In the genomic region with DNA sequence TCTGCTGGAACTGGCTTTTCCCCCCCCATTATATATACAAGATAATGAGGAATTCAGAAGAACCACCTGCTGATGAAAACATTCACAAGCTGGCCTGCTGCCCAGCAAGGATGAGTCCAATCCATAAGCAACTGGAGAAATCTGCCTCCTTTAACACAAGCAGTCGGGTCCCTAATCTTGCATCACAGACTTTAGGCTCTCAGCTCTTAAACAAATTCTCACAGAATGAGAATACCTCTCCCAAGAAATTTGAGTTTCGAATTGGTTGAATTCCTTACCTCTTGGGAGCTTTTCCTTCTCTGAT, we compare ENCODE assay signal across 15 cellular contexts. TPM values are rescaled to one million over a fixed set of nuclear protein-coding genes. Genes with fewer than 3 reads are reported as not detected.
DNase-seq lines count a peak whose midpoint lies in the region; TF ChIP-seq lines count a peak whose summit lies in the region.
"Had no signal": no experiment of that assay in that cellular context is flagged by ENCODE, and none has a peak within 500 bp of the region (broad histone marks: within the 10 kb centered on the region; RNA-seq: fewer than 3 reads in every experiment).

No MANE protein-coding gene starts in this region.

- CTCF ChIA-PET in MCF 10A (lab: Yijun Ruan, JAX) = interaction anchor here (0.8 to 9.8 kb wide), 2 partner anchors 42 to 745 kb away, joined by 3 to 276 read pairs; partner anchors contain the start of gene MTERF1
- CTCF ChIA-PET in mammary epithelial cell (lab: Charles Lee; ENCODE audit: low non-redundant PET) = interaction anchor here (0.7 kb wide), 1 partner anchor 594 kb away, joined by 5 read pairs; no protein-coding TSS in a partner anchor

- no peak overlapping the region for H3K4me3 Mint-ChIP-seq in MCF 10A (ENCODE audit: unreplicated experiment)
- H3K4me3 Mint-ChIP-seq: activated T-helper 17 cell treated with anti-CD3 and anti-CD28 coated beads, Interleukin-2, amount 50 U/mL, for 72 hours; B cell; neural progenitor cell had no signal

- H3K4me1 ChIP-seq in breast epithelium (no peaks in the 10 kb centered on the region), mammary epithelial cell (ENCODE audit: insufficient read depth, low read length) (peaks cover 14% of the 10 kb centered on the region), mesendoderm (ENCODE audit: control insufficient read depth, low read depth, low read length) (no peaks in the 10 kb centered on the region), MM.1S (ENCODE audit: low read length) (peaks cover 7% of the 10 kb centered on the region)

- no peak overlapping the region for H2BK5ac ChIP-seq in mesendoderm (ENCODE audit: low read length)

- H4K20me1 ChIP-seq in mammary epithelial cell (ENCODE audit: insufficient read depth, low read length) (no peaks in the 10 kb centered on the region), MM.1S (ENCODE audit: insufficient read depth, low read length) (no peaks in the 10 kb centered on the region)

- no peak overlapping the region for H4K5ac ChIP-seq in mesendoderm (ENCODE audit: low read length)

- H3K4me3 ChIP-seq in breast epithelium = no peak overlapping the region
- H3K4me3 ChIP-seq in mammary epithelial cell (replicated peaks in 1 of 3; ENCODE audit: insufficient read depth in 1 of 3, low read depth in 2 of 3, low read length in 3 of 3) = no peak overlapping the region
- H3K4me3 ChIP-seq in mesendoderm (ENCODE audit: low read length) = no peak overlapping the region
- no peak overlapping the region for H3K4me3 ChIP-seq in MM.1S (ENCODE audit: low read length)
- H3K4me3 ChIP-seq: neural progenitor cell had no signal

- no peaks in the 10 kb centered on the region for H3K79me2 ChIP-seq in mammary epithelial cell (ENCODE audit: insufficient read depth, low read length)
- H3K79me2 ChIP-seq in mesendoderm (ENCODE audit: control insufficient read depth, insufficient read depth, low read length) = no peaks in the 10 kb centered on the region
- H3K79me2 ChIP-seq in MM.1S (ENCODE audit: low read length) = no peaks in the 10 kb centered on the region

- H2BK120ac ChIP-seq in mesendoderm (ENCODE audit: low read depth, low read length) = no peak overlapping the region

- TF ChIP-seq CTCF in MCF 10A (IDR thresholded peaks at IDR 0.05; ENCODE audit: unreplicated experiment) (no peak), breast epithelium (IDR thresholded peaks at IDR 0.05) (no peak), mammary epithelial cell (conservative IDR thresholded peaks at IDR 0.05 in 1 of 2, IDR thresholded peaks at IDR 0.05 in 1 of 2; ENCODE audit: extremely low read depth in 1 of 2, insufficient read depth in 1 of 2, low read depth in 1 of 2, low read length in 2 of 2) (no peak), MM.1S (IDR thresholded peaks at IDR 0.05; ENCODE audit: low read length) (no peak)

- TF ChIP-seq POLR2A in breast epithelium (IDR thresholded peaks at IDR 0.05) = no peak

- H3K18ac ChIP-seq in mesendoderm (ENCODE audit: low read length) = no peak overlapping the region

- dilution Hi-C loops in mammary epithelial cell (cut with HindIII; ENCODE audit: low sequenced_read_pairs) = no loop called here

- DNase-seq in MCF 10A (ENCODE audit: unreplicated experiment) (peak; percentile 51), breast epithelium (ENCODE audit: low spot score in 2 of 2) (no peak), NCI-H2029 (lab: John Stamatoyannopoulos, UW) (peak; percentile 11), mammary epithelial cell (peak; percentile 58), mesendoderm (no peak), cortex of kidney (lab: John Stamatoyannopoulos, UW) (no peak), MM.1S (no peak)
- no peak for DNase-seq in activated CD8-positive, alpha-beta memory T cell treated with anti-CD3 and anti-CD28 coated beads for 24 hours
- DNase-seq: head of caudate nucleus, Kasumi-1 had no signal

- H3K56ac ChIP-seq in mesendoderm (ENCODE audit: low read length) = no peak overlapping the region

- H3K4ac ChIP-seq in mesendoderm (ENCODE audit: low read depth, low read length) = no peak overlapping the region

- H4K8ac ChIP-seq in mesendoderm (ENCODE audit: low read depth, low read length) = no peak overlapping the region

- no peaks in the 10 kb centered on the region for H3K79me1 ChIP-seq in mesendoderm (ENCODE audit: low read length)

- in situ Hi-C loops in mammary epithelial cell (cut with MboI; ENCODE audit: low sequenced_read_pairs in 2 of 2) = no loop called here

- H2AK5ac ChIP-seq in mesendoderm (ENCODE audit: low read length) = no peak overlapping the region

- peaks cover 5% of the 10 kb centered on the region for H3F3A ChIP-seq in MM.1S (ENCODE audit: insufficient read depth, low read length)

- intact Hi-C loops in MCF 10A (cut with micrococcal nuclease) (no loop called here), breast epithelium (cut with DNase I; ENCODE audit: low total_unique reads) (no loop called here), mammary epithelial cell (cut with micrococcal nuclease) (no loop called here)

- H3K9me3 ChIP-seq in breast epithelium = no peaks in the 10 kb centered on the region
- H3K9me3 ChIP-seq in mammary epithelial cell (replicated peaks; ENCODE audit: insufficient read depth, low read length) = no peaks in the 10 kb centered on the region
- no peaks in the 10 kb centered on the region for H3K9me3 ChIP-seq in MM.1S (replicated peaks; ENCODE audit: insufficient read depth, low read length)

- no peak overlapping the region for H2BK15ac ChIP-seq in mesendoderm (replicated peaks; ENCODE audit: low read depth)

- H3K27ac Mint-ChIP-seq in MCF 10A (ENCODE audit: low read depth, unreplicated experiment) = no peak overlapping the region
- H3K27ac Mint-ChIP-seq: activated T-helper 17 cell treated with anti-CD3 and anti-CD28 coated beads, Interleukin-2, amount 50 U/mL, for 72 hours; B cell; neural progenitor cell had no signal

- H3K36me3 ChIP-seq in breast epithelium (no peaks in the 10 kb centered on the region), mammary epithelial cell (ENCODE audit: insufficient read depth, low read length) (no peaks in the 10 kb centered on the region), mesendoderm (ENCODE audit: control insufficient read depth, insufficient read depth, low read length) (no peaks in the 10 kb centered on the region), MM.1S (replicated peaks; ENCODE audit: insufficient read depth, low read length) (no peaks in the 10 kb centered on the region)
- H3K36me3 ChIP-seq: neural progenitor cell had no signal

- H3K27me3 ChIP-seq in breast epithelium (no peaks in the 10 kb centered on the region), mammary epithelial cell (ENCODE audit: insufficient read depth, low read length) (no peaks in the 10 kb centered on the region), mesendoderm (ENCODE audit: insufficient read depth, low read length, poor library complexity) (no peaks in the 10 kb centered on the region), MM.1S (replicated peaks; ENCODE audit: insufficient read depth, low read length) (no peaks in the 10 kb centered on the region)
- H3K27me3 ChIP-seq: neural progenitor cell had no signal

- H3K9me3 Mint-ChIP-seq in MCF 10A (ENCODE audit: unreplicated experiment) = no peaks in the 10 kb centered on the region
- H3K9me3 Mint-ChIP-seq: activated T-helper 17 cell treated with anti-CD3 and anti-CD28 coated beads, Interleukin-2, amount 50 U/mL, for 72 hours; neural progenitor cell had no signal

- H3K36me3 Mint-ChIP-seq in MCF 10A (ENCODE audit: insufficient read depth, unreplicated experiment) = no peaks in the 10 kb centered on the region
- H3K36me3 Mint-ChIP-seq: neural progenitor cell had no signal

- BruUV-seq in MCF 10A (replicated peaks; lab: Mats Ljungman, UMichigan) (no TSS peak), mammary epithelial cell (replicated peaks; lab: Mats Ljungman, UMichigan) (no TSS peak)

- POLR2A ChIA-PET in MCF 10A (lab: Yijun Ruan, JAX) = interaction anchor here (1.0 to 1.2 kb wide), 2 partner anchors 14 to 32 kb away, joined by 3 to 4 read pairs; no protein-coding TSS in a partner anchor

- no peak overlapping the region for H3K23ac ChIP-seq in mesendoderm (ENCODE audit: low read length)

- no peaks in the 10 kb centered on the region for H3K27me3 Mint-ChIP-seq in MCF 10A (ENCODE audit: insufficient read depth, unreplicated experiment)
- H3K27me3 Mint-ChIP-seq: activated T-helper 17 cell treated with anti-CD3 and anti-CD28 coated beads, Interleukin-2, amount 50 U/mL, for 72 hours; B cell had no signal

- no peak overlapping the region for H3K9ac ChIP-seq in mammary epithelial cell (ENCODE audit: insufficient read depth, low read length)
- H3K9ac ChIP-seq in mesendoderm (ENCODE audit: low read length) = no peak overlapping the region
- no peak overlapping the region for H3K9ac ChIP-seq in MM.1S (ENCODE audit: low read length)
- H3K9ac ChIP-seq: neural progenitor cell had no signal

- H2AFZ ChIP-seq in mammary epithelial cell (ENCODE audit: low read depth, low read length) (no peak overlapping the region), MM.1S (ENCODE audit: low read length) (no peak overlapping the region)
- H2AFZ ChIP-seq: neural progenitor cell had no signal

- H3K4me1 Mint-ChIP-seq in MCF 10A (ENCODE audit: insufficient read depth, unreplicated experiment) = no peaks in the 10 kb centered on the region
- H3K4me1 Mint-ChIP-seq: activated T-helper 17 cell treated with anti-CD3 and anti-CD28 coated beads, Interleukin-2, amount 50 U/mL, for 72 hours; B cell had no signal

- no peak overlapping the region for H3K27ac ChIP-seq in breast epithelium
- H3K27ac ChIP-seq in mammary epithelial cell (ENCODE audit: insufficient read depth, low read depth, low read length) = no peak overlapping the region
- no peak overlapping the region for H3K27ac ChIP-seq in mesendoderm (ENCODE audit: low read depth, low read length)
- H3K27ac ChIP-seq in MM.1S (ENCODE audit: low read length) = no peak overlapping the region
- H3K27ac ChIP-seq: epithelial cell of prostate, neural progenitor cell, VCaP had no signal

- no peaks in the 10 kb centered on the region for H3K9me2 ChIP-seq in MM.1S (replicated peaks; ENCODE audit: insufficient read depth, low read length)

- 37% methylated on average over 2 of the region's 2 CpGs for WGBS in mammary epithelial cell (ENCODE audit: low coverage, missing lambda C conversion rate)
- WGBS in mesendoderm (ENCODE audit: extremely low coverage, insufficient coverage, low lambda C conversion rate) = no CpG with 5 or more reads among the region's 2 CpGs

- peak overlapping the region; percentile 7 for H3K4me2 ChIP-seq in mammary epithelial cell (ENCODE audit: insufficient read depth, low read depth, low read length)
- H3K4me2 ChIP-seq in mesendoderm (ENCODE audit: low read length) = no peak overlapping the region
- H3K4me2 ChIP-seq in MM.1S (ENCODE audit: low read depth, low read length) = no peak overlapping the region

RNA-seq across cellular contexts. Expression of gene MTERF1, which starts 44.5 kb away (rescaled TPM):
- total RNA-seq in MCF 10A (2022) (12.9 and 17.6 TPM in 2 replicates), breast epithelium (10 to 100 TPM; 11.5 to 18.6 (median 12.5) TPM), mammary epithelial cell (10 to 100 TPM; 11.1 to 16.5 TPM)
- 5.3 TPM for polyA plus RNA-seq in mammary epithelial cell
- 30.5 TPM for polyA minus RNA-seq in mammary epithelial cell
- 12.0 TPM for polyA plus RNA-seq in mesendoderm (2013, experiment 1 of 2)
- polyA plus RNA-seq in mesendoderm (2013, experiment 2 of 2) = 12.5 TPM

Comparison
In these comparisons a context has a peak if more than half of its experiments do, and no peak if none do; other contexts are left out.
1. DNase-seq: peak in MCF 10A (single experiment), NCI-H2029 (single experiment) and mammary epithelial cell (single experiment); none in breast epithelium (0 of 2), mesendoderm (single experiment), activated CD8-positive, alpha-beta memory T cell treated with anti-CD3 and anti-CD28 coated beads for 24 hours (single experiment), cortex of kidney (single experiment) and MM.1S (single experiment).